7 cellular contexts compared by ENCODE assay signal in the genomic region with DNA sequence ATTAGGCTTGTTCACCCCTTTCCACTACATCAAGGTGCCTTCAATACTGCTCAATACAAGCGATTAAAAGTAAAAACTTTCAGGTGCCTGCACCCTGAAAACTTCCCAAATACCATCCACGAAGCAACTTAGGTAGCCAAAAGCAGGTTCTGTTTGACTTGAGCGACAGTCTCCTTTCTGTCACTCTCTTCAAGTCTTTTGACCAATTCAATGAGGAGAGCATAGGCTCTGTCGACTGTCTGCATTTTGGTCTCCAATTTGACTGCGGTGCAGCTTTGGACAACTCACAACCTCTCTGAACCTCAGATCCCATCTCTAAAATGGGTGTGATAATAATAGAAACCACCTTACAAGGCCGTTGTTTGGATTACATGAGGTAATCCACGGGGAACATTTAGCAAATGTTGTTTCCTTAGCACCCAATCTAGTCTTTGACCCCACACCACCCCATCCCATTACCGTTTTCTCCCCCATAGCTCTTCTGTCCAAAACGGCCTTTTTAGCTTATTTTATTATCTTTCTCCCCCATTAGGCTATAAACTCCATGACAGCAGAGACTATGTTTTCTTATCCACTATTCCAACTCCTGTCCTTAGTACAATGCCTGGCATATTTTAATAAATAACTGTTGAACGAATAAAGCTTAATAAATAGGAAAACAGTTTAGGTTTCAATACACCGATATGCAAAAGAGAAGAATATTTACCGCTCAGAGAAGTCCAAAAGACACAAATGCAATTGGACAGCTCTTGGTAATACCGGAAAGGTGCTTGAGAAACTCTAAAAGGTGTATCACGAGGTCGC. TPM values are rescaled to one million over a fixed set of nuclear protein-coding genes. Genes with fewer than 3 reads are reported as not detected.
DNase-seq lines count a peak whose midpoint lies in the region; ATAC-seq and TF ChIP-seq lines count a peak whose summit lies in the region.

No MANE protein-coding gene starts in this region.

- H3K4me1 Mint-ChIP-seq in activated CD4-positive, alpha-beta memory T cell treated with anti-CD3 and anti-CD28 coated beads for 36 hours (ENCODE audit: low read depth) = peaks cover 55% of the 10 kb centered on the region
- H3K4me1 Mint-ChIP-seq in stimulated activated naive B cell treated with anti-CD40 and anti-IgM and Interleukin-4, amounts not matched to agents 10 μg/mL and 1 μg/mL and 100 μg/mL, for 72 hours = peaks cover 38 to 67% of the 10 kb centered on the region in 2 donors

- H3K9me3 ChIP-seq in HEK293 (ENCODE audit: control insufficient read depth, insufficient read depth, low read depth, low read length) = no peaks in the 10 kb centered on the region
- H3K9me3 ChIP-seq in iPS-15b (ENCODE audit: control insufficient read depth, insufficient read depth, low read length) = no peaks in the 10 kb centered on the region

- POLR2A ChIA-PET in HEK293 (lab: Yijun Ruan, JAX) = interaction anchor here (0.6 to 1.5 kb wide), 7 partner anchors 9 to 101 kb away, joined by 3 to 11 read pairs (median 4); no protein-coding TSS in a partner anchor
- POLR2A ChIA-PET in activated CD4-positive, alpha-beta memory T cell treated with anti-CD3 and anti-CD28 coated beads for 36 hours (lab: Charles Lee) = interaction anchor here (0.9 to 2.2 kb wide), 3 partner anchors 9 to 69 kb away, joined by 3 to 9 read pairs (median 3); no protein-coding TSS in a partner anchor

- peak overlapping the region; percentile 66 for H3K9ac ChIP-seq in iPS-15b (ENCODE audit: low read depth, low read length)

- CTCF ChIA-PET in HEK293 (lab: Yijun Ruan, JAX) = interaction anchor here (0.6 to 2.5 kb wide), 10 partner anchors 8 to 631 kb away, joined by 3 to 8 read pairs (median 4); no protein-coding TSS in a partner anchor
- CTCF ChIA-PET in activated CD4-positive, alpha-beta memory T cell treated with anti-CD3 and anti-CD28 coated beads for 36 hours (lab: Charles Lee) = interaction anchor here (0.6 to 2.0 kb wide), 14 partner anchors 8 to 242 kb away, joined by 3 to 12 read pairs (median 3); no protein-coding TSS in a partner anchor

- H3K4me1 ChIP-seq in HEK293 (ENCODE audit: control insufficient read depth, insufficient read depth, low read length) = peaks cover 15% of the 10 kb centered on the region
- H3K4me1 ChIP-seq in iPS-15b (ENCODE audit: control insufficient read depth, insufficient read depth, low read length) = peaks cover 8% of the 10 kb centered on the region

- ATAC-seq in stimulated activated naive B cell treated with anti-CD40 and anti-IgM and Interleukin-4, amounts not matched to agents 10 μg/mL and 1 μg/mL and 100 μg/mL, for 72 hours (replicated peaks) = no peak
- no peak for ATAC-seq in HG03378 (IDR thresholded peaks at IDR 0.05; ENCODE audit: unreplicated experiment)

- no peaks in the 10 kb centered on the region for H3K27me3 Mint-ChIP-seq in activated CD4-positive, alpha-beta memory T cell treated with anti-CD3 and anti-CD28 coated beads for 36 hours
- no peaks in the 10 kb centered on the region for H3K27me3 Mint-ChIP-seq in stimulated activated naive B cell treated with anti-CD40 and anti-IgM and Interleukin-4, amounts not matched to agents 10 μg/mL and 1 μg/mL and 100 μg/mL, for 72 hours

- peak overlapping the region; percentile 82 for H3K4me3 Mint-ChIP-seq in activated CD4-positive, alpha-beta memory T cell treated with anti-CD3 and anti-CD28 coated beads for 36 hours
- peak overlapping the region; percentile 88 to 92 for H3K4me3 Mint-ChIP-seq in stimulated activated naive B cell treated with anti-CD40 and anti-IgM and Interleukin-4, amounts not matched to agents 10 μg/mL and 1 μg/mL and 100 μg/mL, for 72 hours

- no peaks in the 10 kb centered on the region for H3K27me3 ChIP-seq in iPS-15b (ENCODE audit: control insufficient read depth, insufficient read depth, low read length)

- H3K36me3 ChIP-seq in HEK293 (ENCODE audit: control insufficient read depth in 2 of 2, insufficient read depth in 1 of 2, low read length in 2 of 2) (peaks cover 12 to 24% of the 10 kb centered on the region in 2 experiments; a peak in 2 of 3 replicates), iPS-15b (ENCODE audit: control insufficient read depth, insufficient read depth, low read length) (peaks cover 15% of the 10 kb centered on the region)

- intact Hi-C loops in activated CD4-positive, alpha-beta memory T cell treated with anti-CD3 and anti-CD28 coated beads for 36 hours (cut with micrococcal nuclease) = loop anchor here (2.0 to 5.0 kb wide), 3 partner anchors 31 to 1010 kb away; a partner anchor contains a TSS

- no peak for DNase-seq in activated CD4-positive, alpha-beta memory T cell treated with anti-CD3 and anti-CD28 coated beads for 36 hours
- DNase-seq in stimulated activated naive B cell treated with anti-CD40 and anti-IgM and Interleukin-4, amounts not matched to agents 10 μg/mL and 1 μg/mL and 100 μg/mL, for 72 hours = no peak
- no peak for DNase-seq in activated CD8-positive, alpha-beta memory T cell treated with anti-CD3 and anti-CD28 coated beads for 24 hours
- no peak for DNase-seq in NOMO-1 (lab: John Stamatoyannopoulos, UW; ENCODE audit: unreplicated experiment in 2 of 2)

- H3K4me3 ChIP-seq in HEK293 (ENCODE audit: low read depth, low read length) = peak overlapping the region; percentile 99
- peak overlapping the region; percentile 95 for H3K4me3 ChIP-seq in iPS-15b (ENCODE audit: low read depth, low read length)

- H3K27ac ChIP-seq in HEK293 (ENCODE audit: extremely low read depth, low read depth, low read length) = peak overlapping the region; percentile 88

- no peaks in the 10 kb centered on the region for H3K9me3 Mint-ChIP-seq in activated CD4-positive, alpha-beta memory T cell treated with anti-CD3 and anti-CD28 coated beads for 36 hours
- no peaks in the 10 kb centered on the region for H3K9me3 Mint-ChIP-seq in stimulated activated naive B cell treated with anti-CD40 and anti-IgM and Interleukin-4, amounts not matched to agents 10 μg/mL and 1 μg/mL and 100 μg/mL, for 72 hours

- peaks cover 26% of the 10 kb centered on the region for H3K36me3 Mint-ChIP-seq in activated CD4-positive, alpha-beta memory T cell treated with anti-CD3 and anti-CD28 coated beads for 36 hours
- peaks cover 20 to 22% of the 10 kb centered on the region in 2 donors for H3K36me3 Mint-ChIP-seq in stimulated activated naive B cell treated with anti-CD40 and anti-IgM and Interleukin-4, amounts not matched to agents 10 μg/mL and 1 μg/mL and 100 μg/mL, for 72 hours

- peak overlapping the region; percentile 98 for H3K27ac Mint-ChIP-seq in activated CD4-positive, alpha-beta memory T cell treated with anti-CD3 and anti-CD28 coated beads for 36 hours
- H3K27ac Mint-ChIP-seq in stimulated activated naive B cell treated with anti-CD40 and anti-IgM and Interleukin-4, amounts not matched to agents 10 μg/mL and 1 μg/mL and 100 μg/mL, for 72 hours = peak overlapping the region; percentile 99

- TF ChIP-seq CTCF in HEK293 (tag by site-specific recombination; IDR thresholded peaks at IDR 0.05) = no peak

TF ChIP-seq in HEK293, 187 proteins besides CTCF, POLR2A, EP300 and RAD21 (continues in another document):
- no peak for TF ChIP-seq ZNF426 (tag by site-specific recombination; IDR thresholded peaks at IDR 0.05)
- TF ChIP-seq ZNF335 (tag by site-specific recombination; conservative IDR thresholded peaks at IDR 0.05) = peak; percentile 41
- TF ChIP-seq, protein P1, sequence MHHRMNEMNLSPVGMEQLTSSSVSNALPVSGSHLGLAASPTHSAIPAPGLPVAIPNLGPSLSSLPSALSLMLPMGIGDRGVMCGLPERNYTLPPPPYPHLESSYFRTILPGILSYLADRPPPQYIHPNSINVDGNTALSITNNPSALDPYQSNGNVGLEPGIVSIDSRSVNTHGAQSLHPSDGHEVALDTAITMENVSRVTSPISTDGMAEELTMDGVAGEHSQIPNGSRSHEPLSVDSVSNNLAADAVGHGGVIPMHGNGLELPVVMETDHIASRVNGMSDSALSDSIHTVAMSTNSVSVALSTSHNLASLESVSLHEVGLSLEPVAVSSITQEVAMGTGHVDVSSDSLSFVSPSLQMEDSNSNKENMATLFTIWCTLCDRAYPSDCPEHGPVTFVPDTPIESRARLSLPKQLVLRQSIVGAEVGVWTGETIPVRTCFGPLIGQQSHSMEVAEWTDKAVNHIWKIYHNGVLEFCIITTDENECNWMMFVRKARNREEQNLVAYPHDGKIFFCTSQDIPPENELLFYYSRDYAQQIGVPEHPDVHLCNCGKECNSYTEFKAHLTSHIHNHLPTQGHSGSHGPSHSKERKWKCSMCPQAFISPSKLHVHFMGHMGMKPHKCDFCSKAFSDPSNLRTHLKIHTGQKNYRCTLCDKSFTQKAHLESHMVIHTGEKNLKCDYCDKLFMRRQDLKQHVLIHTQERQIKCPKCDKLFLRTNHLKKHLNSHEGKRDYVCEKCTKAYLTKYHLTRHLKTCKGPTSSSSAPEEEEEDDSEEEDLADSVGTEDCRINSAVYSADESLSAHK (tag by site-specific recombination; IDR thresholded peaks at IDR 0.05) = peak; percentile 87
- TF ChIP-seq ZNF501 (tag by site-specific recombination; IDR thresholded peaks at IDR 0.05) = no peak
- TF ChIP-seq TRIM28 (IDR thresholded peaks at IDR 0.05; ENCODE audit: borderline replicate concordance, low read length) = no peak
- TF ChIP-seq, protein P2, sequence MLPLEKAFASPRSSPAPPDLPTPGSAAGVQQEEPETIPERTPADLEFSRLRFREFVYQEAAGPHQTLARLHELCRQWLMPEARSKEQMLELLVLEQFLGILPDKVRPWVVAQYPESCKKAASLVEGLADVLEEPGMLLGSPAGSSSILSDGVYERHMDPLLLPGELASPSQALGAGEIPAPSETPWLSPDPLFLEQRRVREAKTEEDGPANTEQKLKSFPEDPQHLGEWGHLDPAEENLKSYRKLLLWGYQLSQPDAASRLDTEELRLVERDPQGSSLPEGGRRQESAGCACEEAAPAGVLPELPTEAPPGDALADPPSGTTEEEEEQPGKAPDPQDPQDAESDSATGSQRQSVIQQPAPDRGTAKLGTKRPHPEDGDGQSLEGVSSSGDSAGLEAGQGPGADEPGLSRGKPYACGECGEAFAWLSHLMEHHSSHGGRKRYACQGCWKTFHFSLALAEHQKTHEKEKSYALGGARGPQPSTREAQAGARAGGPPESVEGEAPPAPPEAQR (tag by site-specific recombination; IDR thresholded peaks at IDR 0.05) = no peak
- no peak for TF ChIP-seq GLIS2 (tag by site-specific recombination; IDR thresholded peaks at IDR 0.05)

RNA-seq across cellular contexts. Expression of a gene that starts 1.0 kb away (rescaled TPM):
- 10 to 100 TPM; 61.9 to 62.6 TPM for total RNA-seq in activated CD4-positive, alpha-beta memory T cell treated with anti-CD3 and anti-CD28 coated beads for 36 hours

RNA-seq across cellular contexts. Expression of a gene that starts 8.1 kb away (rescaled TPM):
- 100 to 1,000 TPM; 117 to 119 TPM for total RNA-seq in activated CD4-positive, alpha-beta memory T cell treated with anti-CD3 and anti-CD28 coated beads for 36 hours
